In the genomic region with DNA sequence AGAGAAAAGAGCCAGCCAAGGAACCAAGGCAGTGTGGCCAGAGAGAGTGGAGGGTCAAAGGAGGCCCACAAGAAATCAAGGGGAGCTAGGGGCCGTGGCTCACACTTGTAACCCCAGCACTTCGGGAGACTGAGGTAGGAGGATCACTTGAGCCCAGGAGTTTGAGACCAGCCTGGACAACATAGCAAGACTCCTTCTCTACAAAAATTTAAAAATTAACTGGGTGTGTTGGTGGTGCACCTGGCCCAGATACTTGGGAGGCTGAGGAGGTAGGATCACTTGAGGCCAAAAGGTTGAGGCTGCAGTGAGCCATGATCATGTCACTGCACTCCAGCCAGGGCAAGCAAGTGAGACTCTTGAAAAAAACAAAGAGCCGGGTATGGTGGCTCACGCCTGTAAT, we compare ENCODE assay signal across 11 cellular contexts. TPM values are rescaled to one million over a fixed set of nuclear protein-coding genes. Genes with fewer than 3 reads are reported as not detected.
"Had no signal": no experiment of that assay in that cellular context is flagged by ENCODE, and none has a peak within 500 bp of the region (broad histone marks: within the 10 kb centered on the region; RNA-seq: fewer than 3 reads in every experiment).

No MANE protein-coding gene starts in this region.

- H3K36me3 ChIP-seq: esophagus squamous epithelium had no signal

- ATAC-seq: activated T-helper 17 cell treated with anti-CD3 and anti-CD28 coated beads, Interleukin-2, amount 50 U/mL, for 72 hours; natural killer cell treated with Interleukin-12 subunit alpha and Interleukin-12 subunit beta and Interleukin-15 and Interleukin-18, amount 100 ng/mL, for 72 hours; stimulated activated naive CD8-positive, alpha-beta T cell treated with anti-CD3 and anti-CD28 coated beads, Interleukin-15, amount 100 ng/mL, for 72 hours had no signal

- H3K27me3 Mint-ChIP-seq: activated T-helper 17 cell treated with anti-CD3 and anti-CD28 coated beads, Interleukin-2, amount 50 U/mL, for 72 hours had no signal

- H3K9me3 ChIP-seq: esophagus squamous epithelium had no signal

- H3K4me3 Mint-ChIP-seq: activated T-helper 17 cell treated with anti-CD3 and anti-CD28 coated beads, Interleukin-2, amount 50 U/mL, for 72 hours; natural killer cell treated with Interleukin-12 subunit alpha and Interleukin-12 subunit beta and Interleukin-15 and Interleukin-18, amount 100 ng/mL, for 72 hours; stimulated activated naive CD8-positive, alpha-beta T cell treated with anti-CD3 and anti-CD28 coated beads, Interleukin-15, amount 100 ng/mL, for 72 hours had no signal

- H3K27ac Mint-ChIP-seq: activated T-helper 17 cell treated with anti-CD3 and anti-CD28 coated beads, Interleukin-2, amount 50 U/mL, for 72 hours; natural killer cell treated with Interleukin-12 subunit alpha and Interleukin-12 subunit beta and Interleukin-15 and Interleukin-18, amount 100 ng/mL, for 72 hours; stimulated activated naive CD8-positive, alpha-beta T cell treated with anti-CD3 and anti-CD28 coated beads, Interleukin-15, amount 100 ng/mL, for 72 hours had no signal

- H3K27me3 ChIP-seq: esophagus squamous epithelium had no signal

- DNase-seq: activated CD4-positive, alpha-beta T cell treated with anti-CD3 and anti-CD28 coated beads, Interleukin-2, amount 50 U/mL, for 4 hours; activated CD4-positive, CD25-positive, alpha-beta regulatory T cell treated with anti-CD3 and anti-CD28 coated beads, Interleukin-2, amount 50 U/mL, for 72 hours; activated naive CD4-positive, alpha-beta T cell treated with Interleukin-2 at 50 U/mL for 16 hours; esophagus squamous epithelium; kidney glomerular epithelial cell; stimulated activated CD4-positive, alpha-beta T cell treated with anti-CD3 and anti-CD28 coated beads, Interleukin-1b, Interleukin-23, amount 100 ng/mL, for 48 hours; stimulated activated naive CD8-positive, alpha-beta T cell treated with anti-CD3 and anti-CD28 coated beads, Interleukin-15, amount 100 ng/mL, for 72 hours; T-helper 9 cell had no signal

- H3K36me3 Mint-ChIP-seq: natural killer cell treated with Interleukin-12 subunit alpha and Interleukin-12 subunit beta and Interleukin-15 and Interleukin-18, amount 100 ng/mL, for 72 hours had no signal

- H3K9me3 Mint-ChIP-seq: activated T-helper 17 cell treated with anti-CD3 and anti-CD28 coated beads, Interleukin-2, amount 50 U/mL, for 72 hours; natural killer cell treated with Interleukin-12 subunit alpha and Interleukin-12 subunit beta and Interleukin-15 and Interleukin-18, amount 100 ng/mL, for 72 hours; stimulated activated naive CD8-positive, alpha-beta T cell treated with anti-CD3 and anti-CD28 coated beads, Interleukin-15, amount 100 ng/mL, for 72 hours had no signal

- H3K4me3 ChIP-seq: esophagus squamous epithelium had no signal

RNA-seq across cellular contexts. Expression of gene SRL, which starts 49.8 kb away (rescaled TPM):
- total RNA-seq: activated T-helper 17 cell treated with anti-CD3 and anti-CD28 coated beads, Interleukin-2, amount 50 U/mL, for 72 hours; natural killer cell treated with Interleukin-12 subunit alpha and Interleukin-12 subunit beta and Interleukin-15 and Interleukin-18, amount 100 ng/mL, for 72 hours; osteoblast had no signal
